Comparison of ENCODE assay signal across 8 cellular contexts in the genomic region with DNA sequence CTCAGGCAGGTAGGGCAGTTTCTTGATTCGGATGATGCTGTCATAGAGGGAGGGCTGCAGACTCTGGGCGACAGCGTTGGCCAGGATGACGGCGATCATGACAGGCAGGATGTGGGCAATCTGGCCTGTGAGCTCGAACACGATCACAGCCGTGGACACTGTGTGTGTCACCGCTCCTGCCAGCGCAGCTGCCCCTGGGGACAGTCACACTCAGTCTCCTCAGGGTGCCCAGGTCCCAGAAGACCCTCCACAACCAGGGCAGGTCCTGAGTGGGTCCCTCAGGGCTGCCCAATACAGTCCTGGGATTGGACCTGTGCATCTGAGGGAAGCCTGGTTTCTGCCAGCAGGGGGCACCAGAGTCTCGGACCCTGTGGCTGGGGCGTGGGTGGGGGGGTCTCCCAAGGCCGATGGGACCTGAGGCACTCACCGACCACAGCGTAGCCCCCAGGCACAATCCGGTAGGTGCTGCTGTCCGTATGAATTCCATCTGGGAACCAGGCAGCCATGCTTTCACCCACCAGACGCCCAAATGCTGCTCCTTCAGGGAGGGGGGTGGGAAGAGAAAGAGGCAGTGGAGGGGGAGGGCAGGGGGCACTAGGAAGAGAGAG. TPM values are rescaled to one million over a fixed set of nuclear protein-coding genes. Genes with fewer than 3 reads are reported as not detected.
A peak's percentile ranks its signal among the peaks of the same experiment; 100 is the strongest.
DNase-seq lines count a peak whose midpoint lies in the region; ATAC-seq and TF ChIP-seq lines count a peak whose summit lies in the region.

No MANE protein-coding gene starts in this region.

- no peak overlapping the region for H3K18ac ChIP-seq in H9 (ENCODE audit: insufficient read length, low read depth, low read length)

- H3K36me3 ChIP-seq in BE2C: no peaks in the 10 kb centered on the region
- H3K36me3 ChIP-seq in brain microvascular endothelial cell (replicated peaks): no peaks in the 10 kb centered on the region
- H3K36me3 ChIP-seq in left lung: peaks cover 0 to 16% of the 10 kb centered on the region in 2 donors

- no peak overlapping the region for H2BK120ac ChIP-seq in H9 (ENCODE audit: low read depth, low read length, poor library complexity, severe bottlenecking)

- H3K4me1 Mint-ChIP-seq in H9: peaks cover 9 to 18% of the 10 kb centered on the region in 2 experiments

- H3K27ac Mint-ChIP-seq in H9: peak overlapping the region in 1 of 3 experiments; percentile 70; a peak in 1 of 7 replicates

- no peak overlapping the region for H3K4me3 ChIP-seq in BE2C (ENCODE audit: low read depth, low read length)
- H3K4me3 ChIP-seq in brain microvascular endothelial cell (ENCODE audit: low read depth, low read length): no peak overlapping the region
- H3K4me3 ChIP-seq in left lung: no peak overlapping the region

- H3K23me2 ChIP-seq in H9 (ENCODE audit: insufficient read length, low read depth, low read length, poor library complexity, severe bottlenecking): no peaks in the 10 kb centered on the region

- H3K4ac ChIP-seq in H9 (ENCODE audit: low read depth, low read length): no peak overlapping the region

- H3K56ac ChIP-seq in H9 (ENCODE audit: insufficient read length, low read depth, low read length): no peak overlapping the region

- H4K8ac ChIP-seq in H9 (replicated peaks; ENCODE audit: insufficient read length, low read depth, low read length): no peak overlapping the region

- H2BK20ac ChIP-seq in H9 (ENCODE audit: low read depth, low read length, poor library complexity, severe bottlenecking): no peak overlapping the region

- no peaks in the 10 kb centered on the region; a peak in 1 of 5 replicates for H3K9me3 Mint-ChIP-seq in H9

- peak; percentile 79 for TF ChIP-seq CTCF in BE2C (IDR thresholded peaks at IDR 0.05; ENCODE audit: low read depth, low read length)
- TF ChIP-seq CTCF in H9 (conservative IDR thresholded peaks at IDR 0.05): peak; percentile 74
- TF ChIP-seq CTCF in brain microvascular endothelial cell (IDR thresholded peaks at IDR 0.05; ENCODE audit: low read depth, low read length, missing control alignments): peak; percentile 90
- TF ChIP-seq CTCF in left lung (IDR thresholded peaks at IDR 0.05): peak; percentile 60 to 75

- H3K27me3 ChIP-seq in BE2C (no peaks in the 10 kb centered on the region), H9 (ENCODE audit: insufficient read depth, low read length) (no peaks in the 10 kb centered on the region), brain microvascular endothelial cell (replicated peaks) (no peaks in the 10 kb centered on the region), left lung (no peaks in the 10 kb centered on the region)

- peak; percentile 65 for ATAC-seq in left lung
- no peak for ATAC-seq in HG02852 (IDR thresholded peaks at IDR 0.05; ENCODE audit: unreplicated experiment)

- no peaks in the 10 kb centered on the region for H3K79me2 ChIP-seq in H9 (ENCODE audit: insufficient read depth, low read length)

- H3K4me3 Mint-ChIP-seq in H9: no peak overlapping the region

- H2BK12ac ChIP-seq in H9 (ENCODE audit: insufficient read length, low read depth, low read length): no peak overlapping the region

- H3K27me3 Mint-ChIP-seq in H9 (ENCODE audit: low read depth): no peaks in the 10 kb centered on the region; the same call in none of the 2 replicates

- no peak overlapping the region for H2BK15ac ChIP-seq in H9 (ENCODE audit: low read depth, low read length)

- H2AK5ac ChIP-seq in H9 (ENCODE audit: insufficient read length, low read length): no peak overlapping the region

- no peak overlapping the region for H3T11ph ChIP-seq in H9 (ENCODE audit: low read length)

- H2BK5ac ChIP-seq in H9 (ENCODE audit: insufficient read length, low read length): no peak overlapping the region

- H3K23ac ChIP-seq in H9 (ENCODE audit: insufficient read length, low read depth, low read length): no peak overlapping the region

- in situ Hi-C loops in brain microvascular endothelial cell (cut with HindIII; ENCODE audit: low pct_ligation_motif_present, low sequenced_read_pairs): loop anchor here (25.0 kb wide), 1 partner anchor 183 kb away; no protein-coding TSS in a partner anchor

- H3K36me3 Mint-ChIP-seq in H9 (ENCODE audit: insufficient read depth in 1 of 3, low read depth in 3 of 3): peaks cover 22 to 61% (median 54%) of the 10 kb centered on the region in 3 experiments; a peak in 6 of 7 replicates

- DNase-seq in BE2C (peak; percentile 82), H9 (peak; percentile 65), T-helper 9 cell (peak; percentile 64), brain microvascular endothelial cell (no peak), left lung (peak in 1 of 2 donors; percentile 45), HPDE6-E6E7 (ENCODE audit: extremely low spot score) (no peak)
- DNase-seq in stimulated activated CD8-positive, alpha-beta memory T cell treated with anti-CD3 and anti-CD28 coated beads, Interleukin-4, amount 100 ng/mL, for 24 hours (ENCODE audit: low read depth): peak; percentile 50

- no CpG with 5 or more reads among the region's 18 CpGs for WGBS in H9 (ENCODE audit: extremely low coverage, insufficient read length, low lambda C conversion rate)

- H2AFZ ChIP-seq in H9 (ENCODE audit: low read length): no peak overlapping the region

- H3K27ac ChIP-seq in H9 (ENCODE audit: insufficient read length, low read depth, low read length): no peak overlapping the region
- no peak overlapping the region for H3K27ac ChIP-seq in brain microvascular endothelial cell
- H3K27ac ChIP-seq in left lung: no peak overlapping the region

- no peak overlapping the region for H3K14ac ChIP-seq in H9 (ENCODE audit: insufficient read depth, low read length)

- H4K20me1 ChIP-seq in H9 (ENCODE audit: control insufficient read depth, insufficient read depth, insufficient read length): no peaks in the 10 kb centered on the region

- H3K4me1 ChIP-seq in BE2C: no peaks in the 10 kb centered on the region
- no peaks in the 10 kb centered on the region for H3K4me1 ChIP-seq in H9 (ENCODE audit: insufficient read depth, low read length)
- no peaks in the 10 kb centered on the region for H3K4me1 ChIP-seq in left lung

- H4K91ac ChIP-seq in H9 (ENCODE audit: insufficient read length, low read depth, low read length): no peak overlapping the region

- intact Hi-C loops in left lung (cut with DNase I): no loop called here

- no peak overlapping the region for H3K9ac ChIP-seq in H9 (ENCODE audit: extremely low read depth, insufficient read length, low read length)

- no peak overlapping the region for H3K4me2 ChIP-seq in H9 (ENCODE audit: insufficient read depth, insufficient read length, low read length)

- H3K79me1 ChIP-seq in H9 (ENCODE audit: insufficient read depth, low read depth, low read length, poor library complexity, severe bottlenecking): no peaks in the 10 kb centered on the region

- H3K9me3 ChIP-seq in BE2C (no peaks in the 10 kb centered on the region), H9 (ENCODE audit: control insufficient read depth, low read depth, low read length) (no peaks in the 10 kb centered on the region), left lung (no peaks in the 10 kb centered on the region)

- no peak overlapping the region for H4K5ac ChIP-seq in H9 (ENCODE audit: insufficient read length, low read depth, low read length)

RNA-seq across cellular contexts. Expression of a gene that starts 7.2 kb away (rescaled TPM):
- 12.2 TPM for polyA plus RNA-seq in BE2C (2012; ENCODE audit: insufficient read depth, insufficient read length, low read depth)
- total RNA-seq in H9 (2021) (17.2 and 19.5 TPM in 2 replicates), left lung (1 to 10 TPM; 4.4 to 5.6 TPM)

RNA-seq across cellular contexts. Expression of a gene that starts 7.3 kb away (rescaled TPM):
- 242 TPM for polyA plus RNA-seq in BE2C (2012; ENCODE audit: insufficient read depth, insufficient read length, low read depth)
- total RNA-seq in H9 (2021) (115 and 122 TPM in 2 replicates), left lung (10 to 100 TPM; 54.7 to 71.3 TPM)

RNA-seq across cellular contexts. Expression of a gene that starts 16.8 kb away (rescaled TPM):
- polyA plus RNA-seq in BE2C (2012; ENCODE audit: insufficient read depth, insufficient read length, low read depth): 36.2 TPM
- total RNA-seq in H9 (2021) (14.4 and 15.5 TPM in 2 replicates), left lung (10 to 100 TPM; 14.7 to 19.2 TPM)

RNA-seq across cellular contexts. Expression of a gene that starts 23.8 kb away (rescaled TPM):
- not detected for polyA plus RNA-seq in BE2C (2012; ENCODE audit: insufficient read depth, insufficient read length, low read depth)
- 0.64 and 0.85 TPM in 2 replicates for total RNA-seq in H9 (2021)
- under 1 TPM; 0.23 to 0.65 TPM for total RNA-seq in left lung

RNA-seq across cellular contexts. Expression of a gene that starts 25.6 kb away (rescaled TPM):
- polyA plus RNA-seq in BE2C (2012; ENCODE audit: insufficient read depth, insufficient read length, low read depth): not detected
- 1.8 and 1.9 TPM in 2 replicates for total RNA-seq in H9 (2021)
- total RNA-seq in left lung: 1 to 10 TPM; 5.6 to 8.6 TPM

Comparison
In these comparisons a context has a peak if more than half of its experiments do, and no peak if none do; other contexts are left out.
1. DNase-seq: peak in BE2C (single experiment), H9 (single experiment), T-helper 9 cell (single experiment) and stimulated activated CD8-positive, alpha-beta memory T cell treated with anti-CD3 and anti-CD28 coated beads, Interleukin-4, amount 100 ng/mL, for 24 hours (single experiment); none in brain microvascular endothelial cell (single experiment) and HPDE6-E6E7 (single experiment).
2. Peak in every context shown above with its lines, with median percentiles within 50 percentile points of each other: CTCF ChIP-seq.